9 cellular contexts compared by ENCODE assay signal in genomic region chr11:46308632-46309419, GRCh38. TPM values are rescaled to one million over a fixed set of nuclear protein-coding genes. Genes with fewer than 3 reads are reported as not detected.
DNase-seq lines count a peak whose midpoint lies in the region; ATAC-seq lines count a peak whose summit lies in the region.
"Had no signal": no experiment of that assay in that cellular context is flagged by ENCODE, and none has a peak within 500 bp of the region (broad histone marks: within the 10 kb centered on the region; RNA-seq: fewer than 3 reads in every experiment).

No MANE protein-coding gene starts in this region.

- H3K36me3 Mint-ChIP-seq in activated CD4-positive, alpha-beta T cell treated with anti-CD3 and anti-CD28 coated beads, Interleukin-2, amount 10 ng/mL, durations not matched to agents 7 days and 5 days (ENCODE audit: low read depth): no peaks in the 10 kb centered on the region
- H3K36me3 Mint-ChIP-seq: activated naive CD4-positive, alpha-beta T cell treated with anti-CD3 and anti-CD28 coated beads, Interleukin-2, amount 50 U/mL, for 24 hours had no signal

- POLR2A ChIA-PET in activated CD4-positive, alpha-beta T cell treated with anti-CD3 and anti-CD28 coated beads, Interleukin-2, amount 10 ng/mL, durations not matched to agents 7 days and 5 days (lab: Charles Lee): interaction anchor here (1.0 kb wide), 1 partner anchor 65 kb away, joined by 5 read pairs; no protein-coding TSS in a partner anchor

- peaks cover 3% of the 10 kb centered on the region for H3K27me3 Mint-ChIP-seq in activated CD4-positive, alpha-beta T cell treated with anti-CD3 and anti-CD28 coated beads, Interleukin-2, amount 10 ng/mL, durations not matched to agents 7 days and 5 days
- H3K27me3 Mint-ChIP-seq: activated naive CD4-positive, alpha-beta T cell treated with anti-CD3 and anti-CD28 coated beads, Interleukin-2, amount 50 U/mL, for 24 hours had no signal

- H3K4me1 Mint-ChIP-seq in activated CD4-positive, alpha-beta T cell treated with anti-CD3 and anti-CD28 coated beads, Interleukin-2, amount 10 ng/mL, durations not matched to agents 7 days and 5 days: peaks cover 20% of the 10 kb centered on the region

- no peak for ATAC-seq in GM21723 (IDR thresholded peaks at IDR 0.05; ENCODE audit: unreplicated experiment)

- CTCF ChIA-PET in activated CD4-positive, alpha-beta T cell treated with anti-CD3 and anti-CD28 coated beads, Interleukin-2, amount 10 ng/mL, durations not matched to agents 7 days and 5 days (lab: Charles Lee): interaction anchor here (0.6 to 4.2 kb wide), 12 partner anchors 9 to 344 kb away, joined by 3 to 24 read pairs (median 4); no protein-coding TSS in a partner anchor

- DNase-seq in DMS53 (lab: John Stamatoyannopoulos, UW) (peak; percentile 74), HCEC 1CT (peak; percentile 55), NCI-H446 treated with DMSO at 0.1 percent for 48 hours (lab: John Stamatoyannopoulos, UW) (peak; percentile 6), dermis microvascular lymphatic vessel endothelial cell (ENCODE audit: low read depth in 2 of 2) (peak; percentile 32 to 63), lung microvascular endothelial cell (ENCODE audit: low read depth in 2 of 2) (peak; percentile 70 to 78)
- peak; percentile 68 for DNase-seq in activated CD4-positive, alpha-beta T cell treated with anti-CD3 and anti-CD28 coated beads, Interleukin-2, amount 10 ng/mL, durations not matched to agents 7 days and 5 days
- peak; percentile 53 to 62 for DNase-seq in stimulated activated CD8-positive, alpha-beta memory T cell treated with anti-CD3 and anti-CD28 coated beads, Interleukin-2, amount 100 ng/mL, for 48 hours (ENCODE audit: low read depth in 2 of 2)

- no peak overlapping the region for H3K4me3 Mint-ChIP-seq in activated CD4-positive, alpha-beta T cell treated with anti-CD3 and anti-CD28 coated beads, Interleukin-2, amount 10 ng/mL, durations not matched to agents 7 days and 5 days
- H3K4me3 Mint-ChIP-seq: activated naive CD4-positive, alpha-beta T cell treated with anti-CD3 and anti-CD28 coated beads, Interleukin-2, amount 50 U/mL, for 24 hours had no signal

- H3K27ac Mint-ChIP-seq in activated CD4-positive, alpha-beta T cell treated with anti-CD3 and anti-CD28 coated beads, Interleukin-2, amount 10 ng/mL, durations not matched to agents 7 days and 5 days: peak overlapping the region; percentile 3
- H3K27ac Mint-ChIP-seq: activated naive CD4-positive, alpha-beta T cell treated with anti-CD3 and anti-CD28 coated beads, Interleukin-2, amount 50 U/mL, for 24 hours had no signal

- H3K9me3 Mint-ChIP-seq in activated CD4-positive, alpha-beta T cell treated with anti-CD3 and anti-CD28 coated beads, Interleukin-2, amount 10 ng/mL, durations not matched to agents 7 days and 5 days: no peaks in the 10 kb centered on the region
- H3K9me3 Mint-ChIP-seq: activated naive CD4-positive, alpha-beta T cell treated with anti-CD3 and anti-CD28 coated beads, Interleukin-2, amount 50 U/mL, for 24 hours had no signal

RNA-seq across cellular contexts. Expression of gene CREB3L1, which starts 31.4 kb away (rescaled TPM):
- total RNA-seq in activated CD4-positive, alpha-beta T cell treated with anti-CD3 and anti-CD28 coated beads, Interleukin-2, amount 10 ng/mL, durations not matched to agents 7 days and 5 days: not detected
- total RNA-seq in dermis microvascular lymphatic vessel endothelial cell (under 0.01 and 0.25 TPM in 2 replicates), lung microvascular endothelial cell (under 0.01 and 0.20 TPM in 2 replicates)

RNA-seq across cellular contexts. Expression of gene DGKZ, which starts 38.4 kb away (rescaled TPM):
- 100 to 1,000 TPM; 178 to 187 TPM for total RNA-seq in activated CD4-positive, alpha-beta T cell treated with anti-CD3 and anti-CD28 coated beads, Interleukin-2, amount 10 ng/mL, durations not matched to agents 7 days and 5 days
- total RNA-seq in dermis microvascular lymphatic vessel endothelial cell (51.6 and 61.3 TPM in 2 replicates), lung microvascular endothelial cell (44.7 and 46.2 TPM in 2 replicates)

Comparison
In these comparisons a context has a peak if more than half of its experiments do, and no peak if none do; other contexts are left out.
1. DNase-seq: peak in every context shown above with its lines; median percentile 74 in DMS53; 74 in lung microvascular endothelial cell; 68 in activated CD4-positive, alpha-beta T cell treated with anti-CD3 and anti-CD28 coated beads, Interleukin-2, amount 10 ng/mL, durations not matched to agents 7 days and 5 days; 58 in stimulated activated CD8-positive, alpha-beta memory T cell treated with anti-CD3 and anti-CD28 coated beads, Interleukin-2, amount 100 ng/mL, for 48 hours; 55 in HCEC 1CT; 48 in dermis microvascular lymphatic vessel endothelial cell; 6 in NCI-H446 treated with DMSO at 0.1 percent for 48 hours.